In genomic region chr5:142959683-142960308, GRCh38 we compare ENCODE assay signal across 12 cellular contexts.
DNase-seq lines count a peak whose midpoint lies in the region; ATAC-seq, FAIRE-seq and TF ChIP-seq lines count a peak whose summit lies in the region.
"Had no signal": no experiment of that assay in that cellular context is flagged by ENCODE, and none has a peak within 500 bp of the region (broad histone marks: within the 10 kb centered on the region; RNA-seq: fewer than 3 reads in every experiment).

No MANE protein-coding gene starts in this region.

- intact Hi-C loops in HepG2 (cut with micrococcal nuclease; ENCODE audit: unreplicated experiment) (loop anchor here (5.0 kb wide), 1 partner anchor 37 kb away; no protein-coding TSS in a partner anchor), right lobe of liver (cut with DNase I) (no loop called here), pancreas (cut with DNase I) (no loop called here)

- in situ Hi-C loops in HepG2 (cut with HindIII; ENCODE audit: extremely low pct_ligation_motif_present, low pct_unique_long_range_greater_than_20kb), result no loop called here

- no peak overlapping the region for H3K4me3 Mint-ChIP-seq in central memory CD8-positive, alpha-beta T cell
- H3K4me3 Mint-ChIP-seq: T-cell had no signal

- H3K79me2 ChIP-seq in HepG2 (ENCODE audit: insufficient read depth, low read length), result no peaks in the 10 kb centered on the region
- no peaks in the 10 kb centered on the region for H3K79me2 ChIP-seq in Loucy (ENCODE audit: insufficient read depth, low read length)

- TF ChIP-seq EP300 in HepG2 (IDR thresholded peaks at IDR 0.05; ENCODE audit: low read depth in 2 of 2, low read length in 2 of 2), result no peak
- TF ChIP-seq EP300 in HepG2 (CRISPR knock-in tag; IDR thresholded peaks at IDR 0.05; ENCODE audit: borderline replicate concordance), result no peak

- no peaks in the 10 kb centered on the region for H3K9me2 ChIP-seq in Loucy (replicated peaks; ENCODE audit: low read depth, low read length)

- ATAC-seq in HepG2, result peak; percentile 33; the same call in 1 of the 3 replicates
- no peak for ATAC-seq in right lobe of liver
- ATAC-seq in central memory CD8-positive, alpha-beta T cell (replicated peaks; ENCODE audit: extremely low read depth, poor library complexity, severe bottlenecking), result no peak
- ATAC-seq in pancreas, result no peak

- POLR2A ChIA-PET in HepG2 (lab: Yijun Ruan, JAX), result no interaction called here

- CTCF ChIA-PET in HepG2 (lab: Yijun Ruan, JAX; ENCODE audit: low intra/inter-chr PET ratio, low total read pairs), result no interaction called here

- peak overlapping the region; percentile 67 for H3K27ac Mint-ChIP-seq in central memory CD8-positive, alpha-beta T cell (ENCODE audit: low read depth)

- no peaks in the 10 kb centered on the region for H3K9me3 Mint-ChIP-seq in central memory CD8-positive, alpha-beta T cell
- H3K9me3 Mint-ChIP-seq: T-cell had no signal

- H3F3A ChIP-seq in Loucy (ENCODE audit: low read depth), result no peaks in the 10 kb centered on the region

- peaks cover 56% of the 10 kb centered on the region for H3K4me1 Mint-ChIP-seq in central memory CD8-positive, alpha-beta T cell

- H3K27me3 ChIP-seq in HepG2 (ENCODE audit: control insufficient read depth in 1 of 2, insufficient read depth in 2 of 2, low read length in 2 of 2) (no peaks in the 10 kb centered on the region), right lobe of liver (no peaks in the 10 kb centered on the region), Loucy (ENCODE audit: insufficient read depth, low read length, poor library complexity, severe bottlenecking) (no peaks in the 10 kb centered on the region), pancreas (no peaks in the 10 kb centered on the region)

- H3K9me3 ChIP-seq in HepG2 (ENCODE audit: low read length), result no peaks in the 10 kb centered on the region
- H3K9me3 ChIP-seq in right lobe of liver, result no peaks in the 10 kb centered on the region
- no peaks in the 10 kb centered on the region for H3K9me3 ChIP-seq in Loucy (ENCODE audit: insufficient read depth, low read depth, low read length)
- H3K9me3 ChIP-seq in pancreas, result no peaks in the 10 kb centered on the region

- TF ChIP-seq POLR2A in HepG2 (IDR thresholded peaks at IDR 0.05; ENCODE audit: insufficient read depth in 1 of 2, low read depth in 2 of 2, low read length in 2 of 2) (no peak), right lobe of liver (IDR thresholded peaks at IDR 0.05) (no peak)

- no peaks in the 10 kb centered on the region for H3K36me3 ChIP-seq in HepG2 (replicated peaks in 1 of 2; ENCODE audit: control insufficient read depth in 1 of 2, insufficient read depth in 2 of 2, low read length in 2 of 2)
- no peaks in the 10 kb centered on the region for H3K36me3 ChIP-seq in right lobe of liver
- H3K36me3 ChIP-seq in Loucy (ENCODE audit: insufficient read depth, low read length), result no peaks in the 10 kb centered on the region
- no peaks in the 10 kb centered on the region for H3K36me3 ChIP-seq in pancreas

- TF ChIP-seq CTCF in HepG2 (CRISPR knock-in tag; IDR thresholded peaks at IDR 0.05) (no peak), right lobe of liver (IDR thresholded peaks at IDR 0.05) (no peak), Loucy (conservative IDR thresholded peaks at IDR 0.05; ENCODE audit: low read length) (no peak), pancreas (IDR thresholded peaks at IDR 0.05) (no peak)

- H2AFZ ChIP-seq in HepG2 (ENCODE audit: low read length) (no peak overlapping the region), Loucy (ENCODE audit: low read length) (no peak overlapping the region)

- BruUV-seq in HepG2 (replicated peaks; lab: Mats Ljungman, UMichigan), result no TSS peak

- H3K4me2 ChIP-seq in HepG2 (ENCODE audit: low read depth, low read length) (no peak overlapping the region), Loucy (ENCODE audit: low read depth, low read length, poor library complexity, severe bottlenecking) (peak overlapping the region; percentile 28)

- DNase-seq in HepG2 (ENCODE audit: low spot score) (no peak), right lobe of liver (no peak), activated gamma-delta T cell treated with Interleukin-2 at 50 U/mL for 16 hours (no peak), pancreas (no peak), iPS-NIHi11 (ENCODE audit: low spot score) (no peak)
- no peak for DNase-seq in central memory CD8-positive, alpha-beta T cell (ENCODE audit: low spot score in 2 of 2)
- DNase-seq in effector CD4-positive, alpha-beta T cell, result no peak
- DNase-seq: NCI-H748 treated with DMSO at 0.1 percent for 48 hours; nucleus accumbens; stimulated activated CD4-positive, alpha-beta T cell treated with anti-CD3 and anti-CD28 coated beads, Interleukin-4, amount 100 ng/mL, for 1 hour; T-cell had no signal

- no peaks in the 10 kb centered on the region for H4K20me1 ChIP-seq in HepG2 (ENCODE audit: insufficient read depth, low read length)
- H4K20me1 ChIP-seq in Loucy (ENCODE audit: insufficient read depth, low read length, poor library complexity, severe bottlenecking), result no peaks in the 10 kb centered on the region

- H3K9ac ChIP-seq in HepG2 (ENCODE audit: insufficient read depth, low read depth, low read length), result no peak overlapping the region
- H3K9ac ChIP-seq in Loucy (ENCODE audit: low read depth, low read length, poor library complexity, severe bottlenecking), result no peak overlapping the region

- H3K4me3 ChIP-seq in HepG2 (replicated peaks in 1 of 3; ENCODE audit: insufficient read depth in 1 of 3, low read depth in 2 of 3, low read length in 3 of 3) (no peak overlapping the region), right lobe of liver (no peak overlapping the region), Loucy (ENCODE audit: low read length, poor library complexity, severe bottlenecking) (no peak overlapping the region), pancreas (no peak overlapping the region)

- H3K27ac ChIP-seq in HepG2 (ENCODE audit: extremely low read length, insufficient read depth, low read length) (no peak overlapping the region), right lobe of liver (no peak overlapping the region), pancreas (peak overlapping the region in 1 of 4 donors; percentile 24)

- TF ChIP-seq RAD21 in HepG2 (CRISPR knock-in tag; IDR thresholded peaks at IDR 0.05), result no peak

- H3K27me3 Mint-ChIP-seq in central memory CD8-positive, alpha-beta T cell, result no peaks in the 10 kb centered on the region
- H3K27me3 Mint-ChIP-seq: T-cell had no signal

- peaks cover 9% of the 10 kb centered on the region for H3K36me3 Mint-ChIP-seq in central memory CD8-positive, alpha-beta T cell (ENCODE audit: insufficient read depth)

- FAIRE-seq in HepG2 (lab: Jason Lieb, UNC) (no peak), pancreas (lab: Jason Lieb, UNC) (no peak)

- H3K4me1 ChIP-seq in HepG2 (ENCODE audit: insufficient read depth, low read length) (peaks cover 47% of the 10 kb centered on the region), right lobe of liver (peaks cover 0 to 14% (median 0%) of the 10 kb centered on the region in 4 donors), Loucy (ENCODE audit: insufficient read depth, low read length, poor library complexity, severe bottlenecking) (peaks cover 12% of the 10 kb centered on the region), pancreas (peaks cover 0 to 28% (median 15%) of the 10 kb centered on the region in 3 donors)

TF ChIP-seq in HepG2, 621 proteins besides CTCF, POLR2A, EP300 and RAD21:
- no peak for TF ChIP-seq ZNF260 (CRISPR knock-in tag; IDR thresholded peaks at IDR 0.05; ENCODE audit: borderline replicate concordance, low read depth)
- TF ChIP-seq PRPF4 (IDR thresholded peaks at IDR 0.05; ENCODE audit: low read depth, low read length, poor library complexity, severe bottlenecking), result no peak
